In genomic region chr3:87958289-87958688, GRCh38 we compare ENCODE assay signal across 28 cellular contexts.
"Had no signal": no experiment of that assay in that cellular context is flagged by ENCODE, and none has a peak within 500 bp of the region (broad histone marks: within the 10 kb centered on the region; RNA-seq: fewer than 3 reads in every experiment).

No MANE protein-coding gene starts in this region.

- H3K9me3 ChIP-seq: breast epithelium, heart left ventricle, lower lobe of right lung, psoas muscle, sigmoid colon, uterus had no signal

- H3K36me3 Mint-ChIP-seq: activated CD8-positive, alpha-beta memory T cell treated with anti-CD3 and anti-CD28 coated beads, Interleukin-2, amount 10 ng/mL, durations not matched to agents 7 days and 5 days; activated naive CD4-positive, alpha-beta T cell treated with anti-CD3 and anti-CD28 coated beads, Interleukin-2, amount 50 U/mL, for 72 hours; natural killer cell; neural progenitor cell; stimulated activated effector memory CD8-positive, alpha-beta T cell treated with anti-CD3 and anti-CD28 coated beads, Interleukin-12 subunit alpha, Interleukin-12 subunit beta, amount 100 ng/mL, for 72 hours; type B pancreatic cell had no signal

- H3K36me3 ChIP-seq: breast epithelium, heart left ventricle, lower lobe of right lung, neural progenitor cell, sigmoid colon, uterus had no signal

- H3K4me1 ChIP-seq: breast epithelium, heart left ventricle, lower lobe of right lung, neural progenitor cell, parathyroid adenoma, psoas muscle, sigmoid colon, uterus had no signal

- H3K27ac Mint-ChIP-seq: activated CD8-positive, alpha-beta memory T cell treated with anti-CD3 and anti-CD28 coated beads, Interleukin-2, amount 10 ng/mL, durations not matched to agents 7 days and 5 days; activated CD8-positive, alpha-beta T cell treated with anti-CD3 and anti-CD28 coated beads, Interleukin-2, amount 10 ng/mL, durations not matched to agents 7 days and 5 days; activated naive CD4-positive, alpha-beta T cell treated with anti-CD3 and anti-CD28 coated beads, Interleukin-2, amount 50 U/mL, for 72 hours; activated T-cell treated with anti-CD3 and anti-CD28 coated beads, Interleukin-2, amount 50 U/mL, for 72 hours; endodermal cell; natural killer cell; neural progenitor cell; stimulated activated effector memory CD8-positive, alpha-beta T cell treated with anti-CD3 and anti-CD28 coated beads, Interleukin-12 subunit alpha, Interleukin-12 subunit beta, amount 100 ng/mL, for 72 hours; type B pancreatic cell had no signal

- H3K4me3 ChIP-seq: breast epithelium, heart left ventricle, lower lobe of right lung, neural progenitor cell, psoas muscle, sigmoid colon, uterus had no signal

- H3K27me3 Mint-ChIP-seq: type B pancreatic cell had no signal

- H3K4me1 Mint-ChIP-seq: activated CD8-positive, alpha-beta memory T cell treated with anti-CD3 and anti-CD28 coated beads, Interleukin-2, amount 10 ng/mL, durations not matched to agents 7 days and 5 days; natural killer cell; neural progenitor cell; stimulated activated effector memory CD8-positive, alpha-beta T cell treated with anti-CD3 and anti-CD28 coated beads, Interleukin-12 subunit alpha, Interleukin-12 subunit beta, amount 100 ng/mL, for 72 hours; stimulated activated naive CD8-positive, alpha-beta T cell treated with anti-CD3 and anti-CD28 coated beads, Interleukin-15, amount 100 ng/mL, for 72 hours had no signal

- DNase-seq: activated CD8-positive, alpha-beta memory T cell treated with anti-CD3 and anti-CD28 coated beads, Interleukin-2, amount 10 ng/mL, durations not matched to agents 7 days and 5 days; activated CD8-positive, alpha-beta T cell treated with anti-CD3 and anti-CD28 coated beads, Interleukin-2, amount 10 ng/mL, durations not matched to agents 7 days and 5 days; activated naive CD4-positive, alpha-beta T cell; activated T-cell treated with anti-CD3 and anti-CD28 coated beads, Interleukin-2, amount 50 U/mL, for 72 hours; central memory CD4-positive, alpha-beta T cell; endodermal cell; foreskin fibroblast; heart left ventricle; hypothalamus; lower lobe of right lung; mesenchymal stem cell; natural killer cell; occipital lobe; psoas muscle; sigmoid colon; small intestine; stimulated activated CD4-positive, alpha-beta T cell treated with anti-CD3 and anti-CD28 coated beads, Interleukin-4, amount 100 ng/mL, for 24 hours; stimulated activated naive CD8-positive, alpha-beta T cell treated with anti-CD3 and anti-CD28 coated beads, Interleukin-15, amount 100 ng/mL, for 72 hours; substantia nigra; uterus had no signal

- H3K4me3 Mint-ChIP-seq: activated CD8-positive, alpha-beta memory T cell treated with anti-CD3 and anti-CD28 coated beads, Interleukin-2, amount 10 ng/mL, durations not matched to agents 7 days and 5 days; activated CD8-positive, alpha-beta T cell treated with anti-CD3 and anti-CD28 coated beads, Interleukin-2, amount 10 ng/mL, durations not matched to agents 7 days and 5 days; activated T-cell treated with anti-CD3 and anti-CD28 coated beads, Interleukin-2, amount 50 U/mL, for 72 hours; endodermal cell; natural killer cell; neural progenitor cell; stimulated activated effector memory CD8-positive, alpha-beta T cell treated with anti-CD3 and anti-CD28 coated beads, Interleukin-12 subunit alpha, Interleukin-12 subunit beta, amount 100 ng/mL, for 72 hours; stimulated activated naive CD8-positive, alpha-beta T cell treated with anti-CD3 and anti-CD28 coated beads, Interleukin-15, amount 100 ng/mL, for 72 hours; type B pancreatic cell had no signal

- H3K9me3 Mint-ChIP-seq: activated naive CD4-positive, alpha-beta T cell treated with anti-CD3 and anti-CD28 coated beads, Interleukin-2, amount 50 U/mL, for 72 hours; activated T-cell treated with anti-CD3 and anti-CD28 coated beads, Interleukin-2, amount 50 U/mL, for 72 hours; endodermal cell; neural progenitor cell; stimulated activated effector memory CD8-positive, alpha-beta T cell treated with anti-CD3 and anti-CD28 coated beads, Interleukin-12 subunit alpha, Interleukin-12 subunit beta, amount 100 ng/mL, for 72 hours; stimulated activated naive CD8-positive, alpha-beta T cell treated with anti-CD3 and anti-CD28 coated beads, Interleukin-15, amount 100 ng/mL, for 72 hours; type B pancreatic cell had no signal

- ATAC-seq: activated CD8-positive, alpha-beta memory T cell treated with anti-CD3 and anti-CD28 coated beads, Interleukin-2, amount 10 ng/mL, durations not matched to agents 7 days and 5 days; activated CD8-positive, alpha-beta T cell treated with anti-CD3 and anti-CD28 coated beads, Interleukin-2, amount 10 ng/mL, durations not matched to agents 7 days and 5 days; activated naive CD4-positive, alpha-beta T cell treated with anti-CD3 and anti-CD28 coated beads, Interleukin-2, amount 50 U/mL, for 72 hours; activated T-cell treated with anti-CD3 and anti-CD28 coated beads, Interleukin-2, amount 50 U/mL, for 72 hours; esophagus mucosa; heart left ventricle; left lobe of liver; lower lobe of right lung; natural killer cell; psoas muscle; stimulated activated effector memory CD8-positive, alpha-beta T cell treated with anti-CD3 and anti-CD28 coated beads, Interleukin-12 subunit alpha, Interleukin-12 subunit beta, amount 100 ng/mL, for 72 hours; stimulated activated naive CD8-positive, alpha-beta T cell treated with anti-CD3 and anti-CD28 coated beads, Interleukin-15, amount 100 ng/mL, for 72 hours had no signal
